ENCODE assay signal across 13 cellular contexts in the genomic region with DNA sequence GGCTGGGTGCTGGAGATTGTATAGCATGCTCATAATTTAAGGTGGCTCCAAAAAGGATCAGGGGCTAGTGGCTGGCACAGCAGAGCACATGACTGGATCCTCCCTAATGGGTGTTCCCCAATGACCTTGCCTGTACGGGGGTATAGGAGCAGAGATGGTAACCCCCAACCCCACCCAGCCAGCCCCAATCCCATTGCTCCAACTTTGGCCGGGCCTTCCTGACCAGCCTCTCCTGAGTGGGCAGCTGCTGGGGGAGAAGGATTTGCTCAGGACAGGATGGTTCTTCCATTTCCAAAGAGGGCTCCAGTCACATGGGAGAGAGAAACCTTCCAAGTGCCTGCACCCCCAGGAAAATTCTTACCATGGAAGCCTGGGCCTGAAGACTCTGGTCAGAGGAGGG. TPM values are rescaled to one million over a fixed set of nuclear protein-coding genes. Genes with fewer than 3 reads are reported as not detected.
DNase-seq lines count a peak whose midpoint lies in the region; ATAC-seq, FAIRE-seq and TF ChIP-seq lines count a peak whose summit lies in the region.
"Had no signal": no experiment of that assay in that cellular context is flagged by ENCODE, and none has a peak within 500 bp of the region (broad histone marks: within the 10 kb centered on the region; RNA-seq: fewer than 3 reads in every experiment).

No MANE protein-coding gene starts in this region.

- CTCF ChIA-PET in activated naive CD4-positive, alpha-beta T cell treated with anti-CD3 and anti-CD28 coated beads for 36 hours (lab: Charles Lee) = interaction anchor here (0.7 to 12.3 kb wide), 3 partner anchors 10 to 105 kb away, joined by 3 to 94 read pairs (median 7); no protein-coding TSS in a partner anchor

- H3K27me3 Mint-ChIP-seq in activated naive CD4-positive, alpha-beta T cell treated with anti-CD3 and anti-CD28 coated beads for 36 hours (ENCODE audit: low read depth) = no peaks in the 10 kb centered on the region
- peaks cover 30% of the 10 kb centered on the region for H3K27me3 Mint-ChIP-seq in astrocyte (ENCODE audit: low read depth, unreplicated experiment)

- TF ChIP-seq POLR2A in tibial nerve (IDR thresholded peaks at IDR 0.05) = no peak

- H3K9me3 Mint-ChIP-seq in activated naive CD4-positive, alpha-beta T cell treated with anti-CD3 and anti-CD28 coated beads for 36 hours = no peaks in the 10 kb centered on the region
- no peaks in the 10 kb centered on the region for H3K9me3 Mint-ChIP-seq in astrocyte (ENCODE audit: unreplicated experiment)

- peak overlapping the region; percentile 52 for H3K4me3 Mint-ChIP-seq in activated naive CD4-positive, alpha-beta T cell treated with anti-CD3 and anti-CD28 coated beads for 36 hours
- peak overlapping the region; percentile 62 for H3K4me3 Mint-ChIP-seq in astrocyte (ENCODE audit: unreplicated experiment)

- peaks cover 2% of the 10 kb centered on the region for H3K36me3 Mint-ChIP-seq in activated naive CD4-positive, alpha-beta T cell treated with anti-CD3 and anti-CD28 coated beads for 36 hours (ENCODE audit: low read depth)
- H3K36me3 Mint-ChIP-seq in astrocyte (ENCODE audit: low read depth, unreplicated experiment) = no peaks in the 10 kb centered on the region

- H3K9me3 ChIP-seq in astrocyte (ENCODE audit: insufficient read depth, low read depth, low read length) = no peaks in the 10 kb centered on the region
- H3K9me3 ChIP-seq in muscle layer of duodenum (ENCODE audit: control insufficient read depth in 1 of 2, low read length in 2 of 2) = no peaks in the 10 kb centered on the region
- H3K9me3 ChIP-seq in tibial nerve = no peaks in the 10 kb centered on the region
- no peaks in the 10 kb centered on the region for H3K9me3 ChIP-seq in BE2C
- no peaks in the 10 kb centered on the region for H3K9me3 ChIP-seq in effector memory CD4-positive, alpha-beta T cell (ENCODE audit: control insufficient read depth, low read length)

- no peak overlapping the region for H3K27ac Mint-ChIP-seq in activated naive CD4-positive, alpha-beta T cell treated with anti-CD3 and anti-CD28 coated beads for 36 hours
- H3K27ac Mint-ChIP-seq in astrocyte (ENCODE audit: unreplicated experiment) = peak overlapping the region; percentile 50

- H3K36me3 ChIP-seq in astrocyte (ENCODE audit: insufficient read depth, low read length) = no peaks in the 10 kb centered on the region
- peaks cover 0 to 4% of the 10 kb centered on the region in 2 donors for H3K36me3 ChIP-seq in muscle layer of duodenum (ENCODE audit: control insufficient read depth in 1 of 2, insufficient read depth in 2 of 2, low read length in 2 of 2)
- no peaks in the 10 kb centered on the region for H3K36me3 ChIP-seq in tibial nerve
- H3K36me3 ChIP-seq in BE2C = no peaks in the 10 kb centered on the region
- H3K36me3 ChIP-seq in effector memory CD4-positive, alpha-beta T cell (ENCODE audit: control insufficient read depth, insufficient read depth, low read length) = no peaks in the 10 kb centered on the region

- H3K27me3 ChIP-seq in astrocyte (ENCODE audit: insufficient read depth, low read length) = no peaks in the 10 kb centered on the region
- H3K27me3 ChIP-seq in muscle layer of duodenum (ENCODE audit: low read depth, low read length) = no peaks in the 10 kb centered on the region
- H3K27me3 ChIP-seq in tibial nerve = no peaks in the 10 kb centered on the region
- H3K27me3 ChIP-seq in BE2C = no peaks in the 10 kb centered on the region
- H3K27me3 ChIP-seq in effector memory CD4-positive, alpha-beta T cell (replicated peaks; ENCODE audit: control insufficient read depth, insufficient read depth, low read length, poor library complexity, severe bottlenecking) = no peaks in the 10 kb centered on the region

- no peak overlapping the region for H2AFZ ChIP-seq in astrocyte (ENCODE audit: low read depth, low read length)

- H3K27ac ChIP-seq in astrocyte (ENCODE audit: low read depth, low read length) (no peak overlapping the region), muscle layer of duodenum (ENCODE audit: low read length) (peak overlapping the region; percentile 75), tibial nerve (peak overlapping the region; percentile 79 to 99 (median 93))
- H3K27ac ChIP-seq in effector memory CD4-positive, alpha-beta T cell (ENCODE audit: insufficient read depth, low read length, poor library complexity, severe bottlenecking) = no peak overlapping the region
- H3K27ac ChIP-seq: HL-60 had no signal

- DNase-seq in activated naive CD4-positive, alpha-beta T cell treated with anti-CD3 and anti-CD28 coated beads for 36 hours = no peak
- DNase-seq in activated naive CD4-positive, alpha-beta T cell treated with Interleukin-2 at 50 U/mL for 16 hours = no peak
- DNase-seq in astrocyte (ENCODE audit: low read depth) = no peak
- DNase-seq in tibial nerve (ENCODE audit: low spot score in 2 of 2) = no peak
- DNase-seq in BE2C = no peak
- no peak for DNase-seq in effector memory CD4-positive, alpha-beta T cell
- DNase-seq: AML-193; amniotic stem cell; NCI-H2171; stimulated activated naive CD4-positive, alpha-beta T cell treated with Interleukin-2 at 50 U/mL for 16 hours had no signal

- no peaks in the 10 kb centered on the region for H3K79me2 ChIP-seq in astrocyte (ENCODE audit: insufficient read depth, low read length)

- TF ChIP-seq EP300 in tibial nerve (IDR thresholded peaks at IDR 0.05) = no peak

- TF ChIP-seq CTCF in astrocyte (IDR thresholded peaks at IDR 0.05; ENCODE audit: insufficient read depth, low read depth, low read length) (no peak), tibial nerve (IDR thresholded peaks at IDR 0.05) (no peak), BE2C (IDR thresholded peaks at IDR 0.05; ENCODE audit: low read depth, low read length) (no peak)

- peaks cover 65% of the 10 kb centered on the region for H3K4me1 Mint-ChIP-seq in activated naive CD4-positive, alpha-beta T cell treated with anti-CD3 and anti-CD28 coated beads for 36 hours (ENCODE audit: low read depth)
- peaks cover 6% of the 10 kb centered on the region for H3K4me1 Mint-ChIP-seq in astrocyte (ENCODE audit: low read depth, unreplicated experiment)

- H3K4me1 ChIP-seq in astrocyte (ENCODE audit: insufficient read depth, low read length) = peaks cover 18% of the 10 kb centered on the region
- peaks cover 9 to 16% of the 10 kb centered on the region in 2 donors for H3K4me1 ChIP-seq in muscle layer of duodenum (ENCODE audit: control insufficient read depth in 1 of 2, insufficient read depth in 2 of 2, low read length in 2 of 2)
- H3K4me1 ChIP-seq in tibial nerve = peaks cover 4 to 68% (median 28%) of the 10 kb centered on the region in 4 donors
- peaks cover 11% of the 10 kb centered on the region for H3K4me1 ChIP-seq in BE2C
- peaks cover 24% of the 10 kb centered on the region for H3K4me1 ChIP-seq in effector memory CD4-positive, alpha-beta T cell (ENCODE audit: control insufficient read depth, insufficient read depth, low read length, poor library complexity, severe bottlenecking)

- intact Hi-C loops in activated naive CD4-positive, alpha-beta T cell treated with anti-CD3 and anti-CD28 coated beads for 36 hours (cut with micrococcal nuclease) = loop anchor here (1.0 kb wide), 1 partner anchor 33 kb away; a partner anchor contains a TSS

- 77% methylated on average over 2 of the region's 2 CpGs for WGBS in tibial nerve, 2 donors

- no peak for FAIRE-seq in astrocyte (lab: Jason Lieb, UNC)

- no peak for ATAC-seq in HG02870 (IDR thresholded peaks at IDR 0.05; ENCODE audit: unreplicated experiment)

- H3K9ac ChIP-seq in astrocyte (ENCODE audit: low read length) = peak overlapping the region; percentile 81

- H4K20me1 ChIP-seq in astrocyte (ENCODE audit: insufficient read depth, low read length) = peaks cover 23% of the 10 kb centered on the region

- H3K4me3 ChIP-seq in astrocyte (ENCODE audit: insufficient read depth, low read depth, low read length) (no peak overlapping the region), muscle layer of duodenum (ENCODE audit: low read depth in 1 of 2, low read length in 2 of 2) (peak overlapping the region in 1 of 2 donors; percentile 33), tibial nerve (no peak overlapping the region), BE2C (ENCODE audit: low read depth, low read length) (no peak overlapping the region)
- no peak overlapping the region for H3K4me3 ChIP-seq in effector memory CD4-positive, alpha-beta T cell (ENCODE audit: insufficient read depth, low read depth, low read length, poor library complexity, severe bottlenecking)

- no peak overlapping the region for H3K4me2 ChIP-seq in astrocyte (ENCODE audit: low read length)

RNA-seq across cellular contexts. Expression of a gene that starts 15.3 kb away (rescaled TPM):
- 10 to 100 TPM; 64.2 to 64.8 TPM for total RNA-seq in activated naive CD4-positive, alpha-beta T cell treated with anti-CD3 and anti-CD28 coated beads for 36 hours
- total RNA-seq in astrocyte (1.6 and 2.3 TPM in 2 replicates), tibial nerve (1,000 to 10,000 TPM in 1 of 4 donors, 100 to 1,000 TPM in 3; 390 to 1,252 (median 718) TPM)
- 69.7 TPM for polyA plus RNA-seq in BE2C (2012; ENCODE audit: insufficient read depth, insufficient read length, low read depth)

RNA-seq across cellular contexts. Expression of a gene that starts 29.2 kb away (rescaled TPM):
- 10 to 100 TPM; 14.7 to 14.8 TPM for total RNA-seq in activated naive CD4-positive, alpha-beta T cell treated with anti-CD3 and anti-CD28 coated beads for 36 hours
- total RNA-seq in astrocyte (9.6 and 12.4 TPM in 2 replicates), tibial nerve (10 to 100 TPM; 30.6 to 54.0 (median 37.8) TPM)
- polyA plus RNA-seq in BE2C (2012; ENCODE audit: insufficient read depth, insufficient read length, low read depth) = 37.0 TPM

RNA-seq across cellular contexts. Expression of a gene that starts 33.9 kb away (rescaled TPM):
- total RNA-seq in activated naive CD4-positive, alpha-beta T cell treated with anti-CD3 and anti-CD28 coated beads for 36 hours = 10 to 100 TPM; 21.8 to 22.0 TPM
- total RNA-seq in astrocyte (54.2 and 60.4 TPM in 2 replicates), tibial nerve (10 to 100 TPM; 32.6 to 49.6 (median 37.5) TPM)
- 337 TPM for polyA plus RNA-seq in BE2C (2012; ENCODE audit: insufficient read depth, insufficient read length, low read depth)

RNA-seq across cellular contexts. Expression of a gene that starts 43.6 kb away (rescaled TPM):
- total RNA-seq in activated naive CD4-positive, alpha-beta T cell treated with anti-CD3 and anti-CD28 coated beads for 36 hours = not detected
- total RNA-seq in astrocyte (0.18 TPM in 1 of 2 replicates, not detected in the other), tibial nerve (10 to 100 TPM; 16.5 to 78.7 (median 39.3) TPM)
- polyA plus RNA-seq in BE2C (2012; ENCODE audit: insufficient read depth, insufficient read length, low read depth) = not detected

Comparison
In these comparisons a context has a peak if more than half of its experiments do, and no peak if none do; other contexts are left out.
1. H3K27ac ChIP-seq: peak in muscle layer of duodenum (single experiment) and tibial nerve (4 of 4); none in astrocyte (single experiment) and effector memory CD4-positive, alpha-beta T cell (single experiment).
2. RNA of a gene that starts 15.3 kb away (total RNA-seq): 390 to 1,252 TPM in tibial nerve and 64.2 to 64.8 TPM in activated naive CD4-positive, alpha-beta T cell treated with anti-CD3 and anti-CD28 coated beads for 36 hours; 1.6 to 2.3 TPM in astrocyte; every median in the first group is over 10 times any median in the second.